2 cellular contexts compared by ENCODE assay signal in the genomic region with DNA sequence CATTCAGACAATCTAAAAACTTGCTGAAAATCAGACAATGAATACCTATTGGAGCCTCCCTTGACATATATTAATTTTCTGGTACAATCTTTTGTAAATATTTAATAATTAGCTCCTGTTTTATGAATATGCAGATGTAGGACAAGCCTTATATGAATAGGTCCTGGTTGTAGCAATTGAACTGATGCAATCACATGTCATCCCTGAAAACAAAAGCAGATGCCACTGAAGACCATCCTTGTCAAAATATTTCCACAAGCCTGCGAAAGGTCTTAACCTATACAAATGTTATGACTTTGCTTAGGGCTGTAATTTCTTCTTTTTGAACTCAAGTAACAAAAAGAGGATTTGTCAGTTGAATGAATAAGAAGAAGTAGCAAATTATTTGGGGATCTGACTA.
TF ChIP-seq lines count a peak whose summit lies in the region.

No MANE protein-coding gene starts in this region.

TF ChIP-seq in GM23338, 12 proteins besides CTCF, POLR2A, EP300 and RAD21 (continued from another document):
- no peak for TF ChIP-seq NANOG (IDR thresholded peaks at IDR 0.05; ENCODE audit: borderline replicate concordance)

TF ChIP-seq in K562, 482 proteins besides CTCF, POLR2A, EP300 and RAD21 (continued from another document):
- TF ChIP-seq CEBPG (CRISPR knock-in tag; IDR thresholded peaks at IDR 0.05) (no peak), CEBPG (tag; conservative IDR thresholded peaks at IDR 0.05 in 1 of 2, IDR thresholded peaks at IDR 0.05 in 1 of 2) (peak in 1 of 2 experiments; percentile 40; a peak in 1 of 4 replicates)
